23 cellular contexts compared by ENCODE assay signal in the genomic region with DNA sequence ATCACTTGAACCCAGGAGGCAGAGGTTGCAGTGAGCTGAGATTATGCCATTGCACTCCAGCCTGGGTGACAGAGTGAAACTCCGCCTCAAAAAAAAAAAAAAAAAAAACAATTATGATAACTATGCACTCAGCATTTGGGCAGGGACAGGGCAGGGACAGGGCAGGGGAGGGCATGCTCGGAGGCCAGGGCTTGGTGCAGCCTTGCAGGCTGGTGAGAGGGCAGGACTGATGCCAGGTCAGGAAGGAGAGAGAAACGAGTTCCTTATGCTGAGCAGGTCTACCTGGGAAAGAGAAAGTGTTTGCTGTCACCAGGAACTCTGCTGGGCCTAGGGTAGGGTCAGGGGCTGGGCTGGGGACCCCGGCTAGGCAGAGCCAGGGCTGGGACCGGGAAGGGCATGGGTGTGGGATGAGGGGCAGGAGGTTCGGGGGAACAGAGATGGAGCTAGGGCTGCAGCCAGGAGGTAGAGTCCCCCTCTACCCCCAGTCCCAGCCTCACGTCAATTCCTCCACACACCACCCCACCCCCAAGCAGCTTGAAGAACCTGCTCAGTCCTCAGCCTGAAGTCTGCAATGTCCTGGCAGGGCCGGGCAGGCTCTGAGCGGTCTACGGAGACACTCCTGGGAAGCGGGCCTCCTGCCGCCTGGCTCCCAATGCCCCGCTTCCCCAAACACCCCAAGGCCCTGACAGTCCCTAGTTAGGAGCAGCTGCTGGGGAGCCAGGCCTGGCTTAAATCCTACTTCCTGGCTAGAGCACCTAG. TPM values are rescaled to one million over a fixed set of nuclear protein-coding genes. Genes with fewer than 3 reads are reported as not detected.
DNase-seq lines count a peak whose midpoint lies in the region; ATAC-seq, FAIRE-seq and TF ChIP-seq lines count a peak whose summit lies in the region.
"Had no signal": no experiment of that assay in that cellular context is flagged by ENCODE, and none has a peak within 500 bp of the region (broad histone marks: within the 10 kb centered on the region; RNA-seq: fewer than 3 reads in every experiment).

No MANE protein-coding gene starts in this region.

- peak overlapping the region; percentile 97 for H3K27ac ChIP-seq in subcutaneous abdominal adipose tissue (ENCODE audit: low read depth, low read length)
- H3K27ac ChIP-seq: cardiac muscle cell, tibial artery had no signal

- H3K4me3 ChIP-seq in H7 (ENCODE audit: insufficient read depth, low read depth, low read length) (no peak overlapping the region), bronchial epithelial cell (ENCODE audit: low read depth, low read length) (peak overlapping the region; percentile 52), subcutaneous abdominal adipose tissue (ENCODE audit: low read depth in 1 of 5, low read length in 5 of 5) (peak overlapping the region in 1 of 5 donors; percentile 41)
- H3K4me3 ChIP-seq: cardiac muscle cell, MG63, tibial artery had no signal

- H3K4me1 ChIP-seq in subcutaneous abdominal adipose tissue (ENCODE audit: control insufficient read depth in 5 of 5, insufficient read depth in 5 of 5, low read length in 5 of 5) = peaks cover 6 to 71% (median 62%) of the 10 kb centered on the region in 5 donors

- no peaks in the 10 kb centered on the region for H3K9me3 ChIP-seq in subcutaneous abdominal adipose tissue (ENCODE audit: control insufficient read depth in 5 of 5, low read length in 5 of 5)
- H3K9me3 ChIP-seq: MG63, tibial artery had no signal

- H3K9ac ChIP-seq in subcutaneous abdominal adipose tissue (ENCODE audit: low read length in 5 of 5) = no peak overlapping the region

- H3K36me3 ChIP-seq in H7 (replicated peaks; ENCODE audit: control insufficient read depth, insufficient read depth, low read length) = no peaks in the 10 kb centered on the region
- H3K36me3 ChIP-seq in bronchial epithelial cell (ENCODE audit: control insufficient read depth, insufficient read depth, low read length) = peaks cover 20% of the 10 kb centered on the region
- no peaks in the 10 kb centered on the region for H3K36me3 ChIP-seq in subcutaneous abdominal adipose tissue (ENCODE audit: control insufficient read depth in 5 of 5, insufficient read depth in 5 of 5, low read length in 5 of 5)
- H3K36me3 ChIP-seq: cardiac muscle cell, MG63 had no signal

- TF ChIP-seq CTCF in bronchial epithelial cell (IDR thresholded peaks at IDR 0.05; ENCODE audit: insufficient read depth, low read length, severe bottlenecking) = no peak

- ATAC-seq in left colon = peak; percentile 11
- ATAC-seq: activated naive CD4-positive, alpha-beta T cell treated with anti-CD3 and anti-CD28 coated beads, Interleukin-2, amount 50 U/mL, for 72 hours; naive thymus-derived CD4-positive, alpha-beta T cell; T-cell had no signal

- peak; percentile 64 for DNase-seq in H7
- no peak for DNase-seq in bronchial epithelial cell (ENCODE audit: low read depth)
- peak in 1 of 2 donors; percentile 50 for DNase-seq in left colon
- no peak for DNase-seq in mucosa of gallbladder (ENCODE audit: low spot score)
- no peak for DNase-seq in activated T-cell treated with anti-CD3 and anti-CD28 coated beads, Interleukin-2, amount 50 U/mL, for 1 hour
- no peak for DNase-seq in UCSD-AML1 (lab: John Stamatoyannopoulos, UW; ENCODE audit: unreplicated experiment)
- DNase-seq in amniotic stem cell (lab: John Stamatoyannopoulos, UW) = no peak
- DNase-seq: activated CD4-positive, CD25-positive, alpha-beta regulatory T cell treated with anti-CD3 and anti-CD28 coated beads, Interleukin-2, amount 50 U/mL, for 72 hours; DMS153; kidney; MG63; naive thymus-derived CD4-positive, alpha-beta T cell; NCI-H2029 treated with DMSO at 0.1 percent for 48 hours; NCI-H526 treated with DMSO at 0.1 percent for 48 hours; stimulated activated CD4-positive, alpha-beta T cell treated with anti-CD3 and anti-CD28 coated beads, Interleukin-2, amount 100 ng/mL, for 24 hours; T-cell; tibial artery had no signal

- intact Hi-C loops in left colon (cut with DNase I, micrococcal nuclease) = no loop called here

- H3K27me3 ChIP-seq in H7 (ENCODE audit: control insufficient read depth, insufficient read depth, low read length) (no peaks in the 10 kb centered on the region), bronchial epithelial cell (ENCODE audit: control insufficient read depth, insufficient read depth, low read length) (no peaks in the 10 kb centered on the region), subcutaneous abdominal adipose tissue (ENCODE audit: control insufficient read depth in 5 of 5, insufficient read depth in 4 of 5, low read length in 5 of 5) (no peaks in the 10 kb centered on the region)
- H3K27me3 ChIP-seq: cardiac muscle cell, MG63, tibial artery had no signal

- no peak for FAIRE-seq in bronchial epithelial cell (lab: Jason Lieb, UNC)
- FAIRE-seq: endometrium, kidney had no signal

RNA-seq across cellular contexts. Expression of a gene that starts 2.8 kb away (rescaled TPM):
- not detected in 2 replicates for total RNA-seq in H7 (2014; rRNA removed; shearing (Covaris generic))
- total RNA-seq in bronchial epithelial cell (309 and 548 TPM in 2 replicates), left colon (1,000 to 10,000 TPM; 4,169 to 4,218 TPM), mucosa of gallbladder (139 TPM)
- total RNA-seq: activated naive CD4-positive, alpha-beta T cell treated with anti-CD3 and anti-CD28 coated beads, Interleukin-2, amount 50 U/mL, for 72 hours; cardiac muscle cell; HT1080; naive thymus-derived CD4-positive, alpha-beta T cell had no signal

RNA-seq across cellular contexts. Expression of a gene that starts 16.4 kb away (rescaled TPM):
- 2.9 and 10.4 TPM in 2 replicates for total RNA-seq in H7 (2014; rRNA removed; shearing (Covaris generic))
- not detected in 2 replicates for total RNA-seq in bronchial epithelial cell
- 10 to 100 TPM in 1 of 2 donors, 1 to 10 TPM in 1; 9.7 to 14.2 TPM for total RNA-seq in left colon
- 8.9 TPM for total RNA-seq in mucosa of gallbladder
- total RNA-seq: HT1080, progenitor cell of endocrine pancreas had no signal

RNA-seq across cellular contexts. Expression of a gene that starts 20.2 kb away (rescaled TPM):
- total RNA-seq in H7 (2014; rRNA removed; shearing (Covaris generic)) = 5.0 and 6.1 TPM in 2 replicates
- total RNA-seq in bronchial epithelial cell (not detected in 2 replicates), left colon (10 to 100 TPM in 1 of 2 donors, 1 to 10 TPM in 1; 7.7 to 30.3 TPM), mucosa of gallbladder (94.0 TPM)
- total RNA-seq: HT1080, progenitor cell of endocrine pancreas had no signal

RNA-seq across cellular contexts. Expression of a gene that starts 24.6 kb away (rescaled TPM):
- total RNA-seq in H7 (2014; rRNA removed; shearing (Covaris generic)) = 1.3 and 1.8 TPM in 2 replicates
- total RNA-seq in bronchial epithelial cell (not detected in 2 replicates), left colon (not detected), mucosa of gallbladder (not detected)
- total RNA-seq: progenitor cell of endocrine pancreas had no signal

RNA-seq across cellular contexts. Expression of a gene that starts 36.1 kb away (rescaled TPM):
- 101 and 115 TPM in 2 replicates for total RNA-seq in H7 (2014; rRNA removed; shearing (Covaris generic))
- total RNA-seq in bronchial epithelial cell (11.3 and 12.4 TPM in 2 replicates), left colon (10 to 100 TPM; 14.9 to 18.3 TPM), mucosa of gallbladder (88.4 TPM)

Comparison
In these comparisons a context has a peak if more than half of its experiments do, and no peak if none do; other contexts are left out.
1. RNA of a gene that starts 2.8 kb away (total RNA-seq): 4,169 to 4,218 TPM in left colon, 309 to 548 TPM in bronchial epithelial cell and 139 TPM in mucosa of gallbladder (single experiment); not detected in H7; every median in the first group is over 100 times any median in the second.